ENCODE assay signal across 1 cellular context in the genomic region with DNA sequence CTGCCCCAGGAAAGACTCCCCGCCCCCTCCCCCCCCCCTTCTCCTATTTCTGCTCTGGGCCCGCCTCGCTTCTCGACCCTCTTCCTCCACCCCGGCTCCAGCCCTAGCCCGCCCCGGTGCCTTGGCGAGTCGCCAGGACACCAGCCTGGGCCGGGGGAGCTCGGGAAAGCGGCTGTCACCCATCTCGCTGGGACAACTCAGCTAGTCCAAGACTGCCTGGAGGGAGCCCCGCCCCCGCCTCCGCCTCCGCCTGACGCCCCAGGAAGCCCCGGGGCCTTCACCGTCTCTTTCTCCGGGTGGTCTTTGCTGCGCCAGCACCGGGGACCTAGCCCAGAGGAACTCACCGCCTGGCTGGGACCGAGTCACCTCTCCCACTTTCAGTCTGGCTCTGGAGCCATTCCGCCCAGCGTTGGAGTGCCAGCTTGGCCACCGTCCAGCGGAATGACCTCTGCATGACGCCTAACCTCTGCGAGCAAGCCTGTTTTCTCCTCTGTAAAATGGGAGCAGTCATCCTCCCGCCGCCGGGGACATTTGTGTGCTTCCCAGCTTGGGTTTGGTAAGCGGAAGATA.
TF ChIP-seq lines count a peak whose summit lies in the region.

No MANE protein-coding gene starts in this region.

TF ChIP-seq in K562, 482 proteins besides CTCF, POLR2A, EP300 and RAD21 (continues in another document):
- TF ChIP-seq, protein P1, sequence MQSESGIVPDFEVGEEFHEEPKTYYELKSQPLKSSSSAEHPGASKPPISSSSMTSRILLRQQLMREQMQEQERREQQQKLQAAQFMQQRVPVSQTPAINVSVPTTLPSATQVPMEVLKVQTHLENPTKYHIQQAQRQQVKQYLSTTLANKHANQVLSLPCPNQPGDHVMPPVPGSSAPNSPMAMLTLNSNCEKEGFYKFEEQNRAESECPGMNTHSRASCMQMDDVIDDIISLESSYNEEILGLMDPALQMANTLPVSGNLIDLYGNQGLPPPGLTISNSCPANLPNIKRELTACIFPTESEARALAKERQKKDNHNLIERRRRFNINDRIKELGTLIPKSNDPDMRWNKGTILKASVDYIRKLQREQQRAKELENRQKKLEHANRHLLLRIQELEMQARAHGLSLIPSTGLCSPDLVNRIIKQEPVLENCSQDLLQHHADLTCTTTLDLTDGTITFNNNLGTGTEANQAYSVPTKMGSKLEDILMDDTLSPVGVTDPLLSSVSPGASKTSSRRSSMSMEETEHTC (IDR thresholded peaks at IDR 0.05), result no peak
- no peak for TF ChIP-seq MBD2 (IDR thresholded peaks at IDR 0.05; ENCODE audit: borderline replicate concordance, low read depth)
- TF ChIP-seq TBP (optimal IDR thresholded peaks at IDR 0.05; ENCODE audit: low read depth, low read length), result no peak
- no peak for TF ChIP-seq ELK3 (CRISPR knock-in tag; IDR thresholded peaks at IDR 0.05)
- no peak for TF ChIP-seq NCOR1 (IDR thresholded peaks at IDR 0.05)
- peak; percentile 32 for TF ChIP-seq HMGN3 (IDR thresholded peaks at IDR 0.05; ENCODE audit: borderline replicate concordance, extremely low read depth, insufficient read length, low read depth, low read length)
- TF ChIP-seq KDM5B (IDR thresholded peaks at IDR 0.05; ENCODE audit: insufficient replicate concordance, low read depth, low read length), result no peak
- TF ChIP-seq E2F5 (CRISPR knock-in tag; IDR thresholded peaks at IDR 0.05), result no peak
- TF ChIP-seq NCOA2 (IDR thresholded peaks at IDR 0.05; ENCODE audit: partially characterized antibody in 2 of 2), result no peak
- TF ChIP-seq ETS2 (tag; IDR thresholded peaks at IDR 0.05; ENCODE audit: borderline replicate concordance, poor library complexity, severe bottlenecking), result no peak
- TF ChIP-seq MXI1 (IDR thresholded peaks at IDR 0.05; ENCODE audit: low read depth, low read length), result no peak
- TF ChIP-seq, protein P2, sequence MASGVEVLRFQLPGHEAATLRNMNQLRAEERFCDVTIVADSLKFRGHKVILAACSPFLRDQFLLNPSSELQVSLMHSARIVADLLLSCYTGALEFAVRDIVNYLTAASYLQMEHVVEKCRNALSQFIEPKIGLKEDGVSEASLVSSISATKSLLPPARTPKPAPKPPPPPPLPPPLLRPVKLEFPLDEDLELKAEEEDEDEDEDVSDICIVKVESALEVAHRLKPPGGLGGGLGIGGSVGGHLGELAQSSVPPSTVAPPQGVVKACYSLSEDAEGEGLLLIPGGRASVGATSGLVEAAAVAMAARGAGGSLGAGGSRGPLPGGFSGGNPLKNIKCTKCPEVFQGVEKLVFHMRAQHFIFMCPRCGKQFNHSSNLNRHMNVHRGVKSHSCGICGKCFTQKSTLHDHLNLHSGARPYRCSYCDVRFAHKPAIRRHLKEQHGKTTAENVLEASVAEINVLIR (CRISPR knock-in tag; IDR thresholded peaks at IDR 0.05), result 0 out of 2 replicates have a peak, but pooled peaks have one; percentile 11
- TF ChIP-seq, protein P3, sequence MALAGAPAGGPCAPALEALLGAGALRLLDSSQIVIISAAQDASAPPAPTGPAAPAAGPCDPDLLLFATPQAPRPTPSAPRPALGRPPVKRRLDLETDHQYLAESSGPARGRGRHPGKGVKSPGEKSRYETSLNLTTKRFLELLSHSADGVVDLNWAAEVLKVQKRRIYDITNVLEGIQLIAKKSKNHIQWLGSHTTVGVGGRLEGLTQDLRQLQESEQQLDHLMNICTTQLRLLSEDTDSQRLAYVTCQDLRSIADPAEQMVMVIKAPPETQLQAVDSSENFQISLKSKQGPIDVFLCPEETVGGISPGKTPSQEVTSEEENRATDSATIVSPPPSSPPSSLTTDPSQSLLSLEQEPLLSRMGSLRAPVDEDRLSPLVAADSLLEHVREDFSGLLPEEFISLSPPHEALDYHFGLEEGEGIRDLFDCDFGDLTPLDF (CRISPR knock-in tag; IDR thresholded peaks at IDR 0.05), result no peak; the same call in 1 of the 2 replicates
- TF ChIP-seq TSC22D4 (tag; IDR thresholded peaks at IDR 0.05), result no peak
- peak; percentile 83 for TF ChIP-seq BCOR (IDR thresholded peaks at IDR 0.05)
- TF ChIP-seq MTF1 (CRISPR knock-in tag; IDR thresholded peaks at IDR 0.05; ENCODE audit: borderline replicate concordance), result no peak
- 0 out of 2 replicates have a peak, but pooled peaks have one; percentile 26 for TF ChIP-seq CBX1 (IDR thresholded peaks at IDR 0.05; ENCODE audit: low read depth)
- no peak for TF ChIP-seq YBX1 (IDR thresholded peaks at IDR 0.05)
- 0 out of 2 replicates have a peak, but pooled peaks have one; percentile 32 for TF ChIP-seq RB1 (IDR thresholded peaks at IDR 0.05; ENCODE audit: low read depth)
- no peak for TF ChIP-seq DMBX1 (CRISPR knock-in tag; IDR thresholded peaks at IDR 0.05; ENCODE audit: borderline replicate concordance)
- no peak for TF ChIP-seq MED1 (CRISPR knock-in tag; IDR thresholded peaks at IDR 0.05; ENCODE audit: borderline replicate concordance)
- TF ChIP-seq ZNF561 (CRISPR knock-in tag; conservative IDR thresholded peaks at IDR 0.05), result 0 out of 2 replicates have a peak, but pooled peaks have one; percentile 57
- TF ChIP-seq ZNF511 (CRISPR knock-in tag; IDR thresholded peaks at IDR 0.05), result no peak
- TF ChIP-seq USF1 (CRISPR knock-in tag; IDR thresholded peaks at IDR 0.05), result peak; percentile 20; the same call in 1 of the 2 replicates
- TF ChIP-seq, protein P4, sequence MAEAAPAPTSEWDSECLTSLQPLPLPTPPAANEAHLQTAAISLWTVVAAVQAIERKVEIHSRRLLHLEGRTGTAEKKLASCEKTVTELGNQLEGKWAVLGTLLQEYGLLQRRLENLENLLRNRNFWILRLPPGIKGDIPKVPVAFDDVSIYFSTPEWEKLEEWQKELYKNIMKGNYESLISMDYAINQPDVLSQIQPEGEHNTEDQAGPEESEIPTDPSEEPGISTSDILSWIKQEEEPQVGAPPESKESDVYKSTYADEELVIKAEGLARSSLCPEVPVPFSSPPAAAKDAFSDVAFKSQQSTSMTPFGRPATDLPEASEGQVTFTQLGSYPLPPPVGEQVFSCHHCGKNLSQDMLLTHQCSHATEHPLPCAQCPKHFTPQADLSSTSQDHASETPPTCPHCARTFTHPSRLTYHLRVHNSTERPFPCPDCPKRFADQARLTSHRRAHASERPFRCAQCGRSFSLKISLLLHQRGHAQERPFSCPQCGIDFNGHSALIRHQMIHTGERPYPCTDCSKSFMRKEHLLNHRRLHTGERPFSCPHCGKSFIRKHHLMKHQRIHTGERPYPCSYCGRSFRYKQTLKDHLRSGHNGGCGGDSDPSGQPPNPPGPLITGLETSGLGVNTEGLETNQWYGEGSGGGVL (CRISPR knock-in tag; IDR thresholded peaks at IDR 0.05), result no peak
- TF ChIP-seq, protein P5, sequence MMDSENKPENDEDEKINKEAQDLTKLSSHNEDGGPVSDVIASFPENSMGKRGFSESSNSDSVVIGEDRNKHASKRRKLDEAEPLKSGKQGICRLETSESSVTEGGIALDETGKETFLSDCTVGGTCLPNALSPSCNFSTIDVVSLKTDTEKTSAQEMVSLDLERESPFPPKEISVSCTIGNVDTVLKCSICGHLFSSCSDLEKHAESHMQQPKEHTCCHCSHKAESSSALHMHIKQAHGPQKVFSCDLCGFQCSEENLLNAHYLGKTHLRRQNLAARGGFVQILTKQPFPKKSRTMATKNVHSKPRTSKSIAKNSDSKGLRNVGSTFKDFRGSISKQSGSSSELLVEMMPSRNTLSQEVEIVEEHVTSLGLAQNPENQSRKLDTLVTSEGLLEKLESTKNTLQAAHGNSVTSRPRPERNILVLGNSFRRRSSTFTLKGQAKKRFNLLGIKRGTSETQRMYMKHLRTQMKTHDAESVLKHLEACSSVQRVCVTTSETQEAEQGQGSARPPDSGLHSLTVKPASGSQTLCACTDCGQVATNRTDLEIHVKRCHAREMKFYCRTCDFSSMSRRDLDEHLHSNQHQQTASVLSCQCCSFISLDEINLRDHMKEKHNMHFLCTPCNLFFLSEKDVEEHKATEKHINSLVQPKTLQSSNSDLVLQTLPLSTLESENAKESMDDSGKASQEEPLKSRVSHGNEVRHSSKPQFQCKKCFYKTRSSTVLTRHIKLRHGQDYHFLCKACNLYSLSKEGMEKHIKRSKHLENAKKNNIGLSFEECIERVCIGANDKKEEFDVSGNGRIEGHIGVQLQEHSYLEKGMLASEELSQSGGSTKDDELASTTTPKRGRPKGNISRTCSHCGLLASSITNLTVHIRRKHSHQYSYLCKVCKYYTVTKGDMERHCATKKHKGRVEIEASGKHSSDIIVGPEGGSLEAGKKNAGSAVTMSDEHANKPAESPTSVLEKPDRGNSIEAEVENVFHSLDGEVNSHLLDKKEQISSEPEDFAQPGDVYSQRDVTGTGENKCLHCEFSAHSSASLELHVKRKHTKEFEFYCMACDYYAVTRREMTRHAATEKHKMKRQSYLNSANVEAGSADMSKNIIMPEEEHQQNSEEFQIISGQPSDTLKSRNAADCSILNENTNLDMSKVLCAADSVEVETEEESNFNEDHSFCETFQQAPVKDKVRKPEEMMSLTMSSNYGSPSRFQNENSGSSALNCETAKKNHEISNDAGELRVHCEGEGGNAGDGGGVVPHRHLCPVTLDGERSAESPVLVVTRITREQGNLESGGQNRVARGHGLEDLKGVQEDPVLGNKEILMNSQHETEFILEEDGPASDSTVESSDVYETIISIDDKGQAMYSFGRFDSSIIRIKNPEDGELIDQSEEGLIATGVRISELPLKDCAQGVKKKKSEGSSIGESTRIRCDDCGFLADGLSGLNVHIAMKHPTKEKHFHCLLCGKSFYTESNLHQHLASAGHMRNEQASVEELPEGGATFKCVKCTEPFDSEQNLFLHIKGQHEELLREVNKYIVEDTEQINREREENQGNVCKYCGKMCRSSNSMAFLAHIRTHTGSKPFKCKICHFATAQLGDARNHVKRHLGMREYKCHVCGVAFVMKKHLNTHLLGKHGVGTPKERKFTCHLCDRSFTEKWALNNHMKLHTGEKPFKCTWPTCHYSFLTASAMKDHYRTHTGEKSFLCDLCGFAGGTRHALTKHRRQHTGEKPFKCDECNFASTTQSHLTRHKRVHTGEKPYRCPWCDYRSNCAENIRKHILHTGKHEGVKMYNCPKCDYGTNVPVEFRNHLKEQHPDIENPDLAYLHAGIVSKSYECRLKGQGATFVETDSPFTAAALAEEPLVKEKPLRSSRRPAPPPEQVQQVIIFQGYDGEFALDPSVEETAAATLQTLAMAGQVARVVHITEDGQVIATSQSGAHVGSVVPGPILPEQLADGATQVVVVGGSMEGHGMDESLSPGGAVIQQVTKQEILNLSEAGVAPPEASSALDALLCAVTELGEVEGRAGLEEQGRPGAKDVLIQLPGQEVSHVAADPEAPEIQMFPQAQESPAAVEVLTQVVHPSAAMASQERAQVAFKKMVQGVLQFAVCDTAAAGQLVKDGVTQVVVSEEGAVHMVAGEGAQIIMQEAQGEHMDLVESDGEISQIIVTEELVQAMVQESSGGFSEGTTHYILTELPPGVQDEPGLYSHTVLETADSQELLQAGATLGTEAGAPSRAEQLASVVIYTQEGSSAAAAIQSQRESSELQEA (IDR thresholded peaks at IDR 0.05; ENCODE audit: low read depth), result no peak
- no peak for TF ChIP-seq NFE2L1 (tag; IDR thresholded peaks at IDR 0.05; ENCODE audit: borderline replicate concordance, low read depth)
- TF ChIP-seq FOXK1 (CRISPR knock-in tag; IDR thresholded peaks at IDR 0.05; ENCODE audit: borderline replicate concordance), result no peak
- peak; percentile 100 for TF ChIP-seq ESRRA (IDR thresholded peaks at IDR 0.05; ENCODE audit: borderline replicate concordance, low read depth)
- TF ChIP-seq ZSCAN29 (IDR thresholded peaks at IDR 0.05), result no peak
- TF ChIP-seq ZNF551 (CRISPR knock-in tag; IDR thresholded peaks at IDR 0.05), result no peak
- 0 out of 4 replicates have a peak, but pooled peaks of 1 of the 2 experiments have one; percentile 32 for TF ChIP-seq MLLT1 (IDR thresholded peaks at IDR 0.05)
- TF ChIP-seq CBX3 (IDR thresholded peaks at IDR 0.05; ENCODE audit: borderline replicate concordance in 1 of 2, low read length in 2 of 2), result no peak
- no peak for TF ChIP-seq TAL1 (IDR thresholded peaks at IDR 0.05)
- TF ChIP-seq SMARCA5 (IDR thresholded peaks at IDR 0.05), result peak; percentile 72
